In genomic region chr11:134800826-134801225, GRCh38 we compare ENCODE assay signal across 23 cellular contexts.
DNase-seq lines count a peak whose midpoint lies in the region; ATAC-seq, FAIRE-seq and TF ChIP-seq lines count a peak whose summit lies in the region.
"Had no signal": no experiment of that assay in that cellular context is flagged by ENCODE, and none has a peak within 500 bp of the region (broad histone marks: within the 10 kb centered on the region; RNA-seq: fewer than 3 reads in every experiment).

No MANE protein-coding gene starts in this region.

- H3K27me3 ChIP-seq in H1 (replicated peaks in 1 of 4; ENCODE audit: control insufficient read depth in 3 of 4, extremely low read depth in 1 of 4, insufficient read depth in 3 of 4, low read length in 3 of 4) (no peaks in the 10 kb centered on the region), neural cell (ENCODE audit: insufficient read depth, low read depth, low read length) (no peaks in the 10 kb centered on the region)

- H2BK5ac ChIP-seq in H1 (ENCODE audit: low read depth, low read length), result no peak overlapping the region

- no peaks in the 10 kb centered on the region for H3K79me1 ChIP-seq in H1 (ENCODE audit: low read depth, low read length)

- H3K4me1 ChIP-seq in HEK293 (ENCODE audit: control insufficient read depth, insufficient read depth, low read length), result no peaks in the 10 kb centered on the region
- peaks cover 3 to 19% (median 11%) of the 10 kb centered on the region in 4 experiments for H3K4me1 ChIP-seq in H1 (replicated peaks in 1 of 4; ENCODE audit: control insufficient read depth in 3 of 4, insufficient read depth in 4 of 4, low read length in 3 of 4)
- H3K4me1 ChIP-seq: HAP-1 had no signal

- TF ChIP-seq CTCF in HEK293 (tag by site-specific recombination; IDR thresholded peaks at IDR 0.05), result no peak
- TF ChIP-seq CTCF in H1 (IDR thresholded peaks at IDR 0.05; ENCODE audit: control extremely low read depth in 1 of 3, insufficient read depth in 1 of 3, low read depth in 1 of 3, low read length in 3 of 3), result no peak
- TF ChIP-seq CTCF in neural cell (IDR thresholded peaks at IDR 0.05; ENCODE audit: poor library complexity, severe bottlenecking), result no peak

- 0 out of 2 replicates have a peak overlapping the region, but pooled peaks have one; percentile 57 for H2AFZ ChIP-seq in H1 (ENCODE audit: low read length)
- no peak overlapping the region for H2AFZ ChIP-seq in neural cell (ENCODE audit: low read depth, low read length)

- no peaks in the 10 kb centered on the region for H3F3A ChIP-seq in neural cell (ENCODE audit: insufficient read depth, low read length, poor library complexity, severe bottlenecking)

- no peaks in the 10 kb centered on the region for H3K9me3 Mint-ChIP-seq in stimulated activated effector memory CD8-positive, alpha-beta T cell treated with anti-CD3 and anti-CD28 coated beads, Interleukin-12 subunit alpha, Interleukin-12 subunit beta, amount 100 ng/mL, for 72 hours
- H3K9me3 Mint-ChIP-seq: CD8-positive, alpha-beta memory T cell; IgD-negative memory B cell had no signal

- H3K9me2 ChIP-seq in neural cell (ENCODE audit: insufficient read depth, low read length), result no peaks in the 10 kb centered on the region

- CTCF ChIA-PET in HEK293 (lab: Yijun Ruan, JAX) (interaction anchor here (0.9 kb wide), 1 partner anchor 8 kb away, joined by 3 read pairs; no protein-coding TSS in a partner anchor), H1 (lab: Charles Lee; ENCODE audit: partially characterized antibody) (interaction anchor here (1.0 to 2.2 kb wide), 6 partner anchors 12 to 275 kb away, joined by 3 to 9 read pairs (median 4); no protein-coding TSS in a partner anchor)

- H2BK120ac ChIP-seq in H1 (replicated peaks; ENCODE audit: low read depth, low read length), result no peak overlapping the region

- no peak overlapping the region for H2BK15ac ChIP-seq in H1 (ENCODE audit: low read length)

- ATAC-seq in stimulated activated effector memory CD8-positive, alpha-beta T cell treated with anti-CD3 and anti-CD28 coated beads, Interleukin-12 subunit alpha, Interleukin-12 subunit beta, amount 100 ng/mL, for 72 hours, result peak; percentile 8
- ATAC-seq in HG02623 (IDR thresholded peaks at IDR 0.05; ENCODE audit: unreplicated experiment), result no peak
- ATAC-seq: PC-3 had no signal

- H3K4me2 ChIP-seq in H1 (ENCODE audit: insufficient read depth in 1 of 2, low read depth in 2 of 2, low read length in 2 of 2) (peak overlapping the region; percentile 29 to 37; a peak in 2 of 4 replicates), neural cell (ENCODE audit: low read length) (no peak overlapping the region)

- no peak overlapping the region for H3K18ac ChIP-seq in H1 (ENCODE audit: extremely low read depth, low read length)

- no peak overlapping the region for H3K27ac Mint-ChIP-seq in stimulated activated effector memory CD8-positive, alpha-beta T cell treated with anti-CD3 and anti-CD28 coated beads, Interleukin-12 subunit alpha, Interleukin-12 subunit beta, amount 100 ng/mL, for 72 hours
- H3K27ac Mint-ChIP-seq: CD8-positive, alpha-beta memory T cell; IgD-negative memory B cell had no signal

- H2BK20ac ChIP-seq in H1 (ENCODE audit: low read length), result no peak overlapping the region

- H3K36me3 Mint-ChIP-seq in stimulated activated effector memory CD8-positive, alpha-beta T cell treated with anti-CD3 and anti-CD28 coated beads, Interleukin-12 subunit alpha, Interleukin-12 subunit beta, amount 100 ng/mL, for 72 hours, result no peaks in the 10 kb centered on the region
- H3K36me3 Mint-ChIP-seq: CD8-positive, alpha-beta memory T cell; IgD-negative memory B cell had no signal

- no peaks in the 10 kb centered on the region for H3K36me3 ChIP-seq in HEK293 (ENCODE audit: control insufficient read depth in 2 of 2, insufficient read depth in 1 of 2, low read length in 2 of 2)
- no peaks in the 10 kb centered on the region for H3K36me3 ChIP-seq in H1 (ENCODE audit: control insufficient read depth in 2 of 4, insufficient read depth in 4 of 4, low read length in 3 of 4)
- H3K36me3 ChIP-seq in neural cell (ENCODE audit: insufficient read depth, low read length), result no peaks in the 10 kb centered on the region
- H3K36me3 ChIP-seq: HAP-1, MG63 had no signal

- no peak overlapping the region for H2AK5ac ChIP-seq in H1 (ENCODE audit: low read depth, low read length)

- no peak overlapping the region for H2BK12ac ChIP-seq in H1 (ENCODE audit: low read depth, low read length)

- no peak overlapping the region for H3K27ac ChIP-seq in HEK293 (ENCODE audit: extremely low read depth, low read depth, low read length)
- H3K27ac ChIP-seq in H1 (ENCODE audit: low read depth, low read length), result no peak overlapping the region
- no peak overlapping the region for H3K27ac ChIP-seq in neural cell (ENCODE audit: low read length)
- no peak overlapping the region for H3K27ac ChIP-seq in caudate nucleus (ENCODE audit: low read depth, low read length)

- 77% methylated on average over 11 of the region's 11 CpGs; no CpG with 5 or more reads in 1 of the 2 experiments for WGBS in H1 (ENCODE audit: extremely low coverage in 1 of 2, insufficient coverage in 1 of 2, insufficient read length in 1 of 2, insufficient replicate concordance in 2 of 2, low coverage in 1 of 2, low lambda C conversion rate in 2 of 2, missing lambda C conversion rate in 1 of 2), 2 experiments

- no peaks in the 10 kb centered on the region for H3K4me1 Mint-ChIP-seq in stimulated activated effector memory CD8-positive, alpha-beta T cell treated with anti-CD3 and anti-CD28 coated beads, Interleukin-12 subunit alpha, Interleukin-12 subunit beta, amount 100 ng/mL, for 72 hours
- H3K4me1 Mint-ChIP-seq: CD8-positive, alpha-beta memory T cell had no signal

- no peak overlapping the region for H3K4me3 Mint-ChIP-seq in stimulated activated effector memory CD8-positive, alpha-beta T cell treated with anti-CD3 and anti-CD28 coated beads, Interleukin-12 subunit alpha, Interleukin-12 subunit beta, amount 100 ng/mL, for 72 hours
- H3K4me3 Mint-ChIP-seq: CD8-positive, alpha-beta memory T cell; IgD-negative memory B cell had no signal

- DNase-seq in H1 (ENCODE audit: low read depth in 1 of 2, low spot score in 2 of 2) (no peak), caudate nucleus (lab: John Stamatoyannopoulos, UW) (no peak), occipital lobe (lab: John Stamatoyannopoulos, UW) (no peak)
- DNase-seq in stimulated activated effector memory CD8-positive, alpha-beta T cell treated with anti-CD3 and anti-CD28 coated beads, Interleukin-12 subunit alpha, Interleukin-12 subunit beta, amount 100 ng/mL, for 72 hours (ENCODE audit: low spot score in 2 of 2), result no peak
- DNase-seq: C1 segment of cervical spinal cord; CD8-positive, alpha-beta memory T cell; DMS53; Karpas-422; MG63; NCI-H1092; NCI-H1436 treated with DMSO at 0.1 percent for 48 hours; NCI-H2081 treated with DMSO at 0.1 percent for 48 hours; NCI-H524 treated with DMSO at 0.1 percent for 48 hours; PC-3; RPMI8226; SIG-M5 had no signal

- H4K8ac ChIP-seq in H1 (ENCODE audit: extremely low read depth, insufficient read depth, low read length), result no peak overlapping the region

- no peak overlapping the region for H3K56ac ChIP-seq in H1 (replicated peaks; ENCODE audit: insufficient read length, low read depth, low read length)

- H4K91ac ChIP-seq in H1 (replicated peaks; ENCODE audit: insufficient read length, low read length), result no peak overlapping the region

- no peak overlapping the region for H4K5ac ChIP-seq in H1 (ENCODE audit: insufficient read length, low read depth, low read length)

- H4K20me1 ChIP-seq in H1 (replicated peaks in 1 of 2; ENCODE audit: control insufficient read depth in 1 of 2, insufficient read depth in 2 of 2, low read length in 2 of 2), result no peaks in the 10 kb centered on the region
- H4K20me1 ChIP-seq in neural cell (ENCODE audit: insufficient read depth), result no peaks in the 10 kb centered on the region

- no peak overlapping the region for H3K4ac ChIP-seq in H1 (replicated peaks; ENCODE audit: insufficient read length, low read depth, low read length)

- peaks cover under 1% of the 10 kb centered on the region; the same call in 1 of the 2 replicates for H3K23me2 ChIP-seq in H1 (ENCODE audit: low read depth, low read length)

- H3K9me3 ChIP-seq in HEK293 (ENCODE audit: control insufficient read depth, insufficient read depth, low read depth, low read length) (no peaks in the 10 kb centered on the region), H1 (ENCODE audit: insufficient read depth in 2 of 2, low read depth in 1 of 2, low read length in 1 of 2) (no peaks in the 10 kb centered on the region), neural cell (ENCODE audit: low read length) (no peaks in the 10 kb centered on the region)
- H3K9me3 ChIP-seq: HAP-1, MG63 had no signal

- POLR2A ChIA-PET in HEK293 (lab: Yijun Ruan, JAX), result no interaction called here
- POLR2A ChIA-PET in H1 (lab: Charles Lee; ENCODE audit: partially characterized antibody), result no interaction called here

- H3K9ac ChIP-seq in H1 (replicated peaks in 1 of 4; ENCODE audit: extremely low read depth in 1 of 4, low read depth in 3 of 4, low read length in 3 of 4), result no peak overlapping the region
- no peak overlapping the region for H3K9ac ChIP-seq in neural cell (ENCODE audit: low read length)

- H3K4me3 ChIP-seq in HEK293 (ENCODE audit: low read depth, low read length) (no peak overlapping the region), H1 (ENCODE audit: extremely low read depth in 1 of 4, insufficient read depth in 2 of 4, low read depth in 3 of 4, low read length in 4 of 4) (no peak overlapping the region), neural cell (ENCODE audit: low read length) (no peak overlapping the region)
- H3K4me3 ChIP-seq: HAP-1, MG63 had no signal

- TF ChIP-seq RAD21 in H1 (IDR thresholded peaks at IDR 0.05 in 1 of 2, conservative IDR thresholded peaks at IDR 0.05 in 1 of 2; ENCODE audit: low read depth in 2 of 2, low read length in 2 of 2) (no peak), neural cell (conservative IDR thresholded peaks at IDR 0.05) (no peak)

- H3K14ac ChIP-seq in H1 (ENCODE audit: insufficient read length), result no peak overlapping the region

- no peak for TF ChIP-seq EP300 in H1 (IDR thresholded peaks at IDR 0.05; ENCODE audit: borderline replicate concordance in 1 of 2, low read depth in 2 of 2, low read length in 2 of 2)
- TF ChIP-seq EP300 in neural cell (conservative IDR thresholded peaks at IDR 0.05; ENCODE audit: poor library complexity, severe bottlenecking), result peak; percentile 29

- H3K23ac ChIP-seq in H1 (ENCODE audit: insufficient read length), result no peak overlapping the region

- no peak for FAIRE-seq in H1 (lab: Jason Lieb, UNC)
- FAIRE-seq: GM12892, GM18507 had no signal

- no peak for TF ChIP-seq POLR2A in H1 (IDR thresholded peaks at IDR 0.05; ENCODE audit: control extremely low read depth in 1 of 2, low read depth in 2 of 2, low read length in 2 of 2)

- H3K79me2 ChIP-seq in H1 (ENCODE audit: control insufficient read depth in 1 of 2, insufficient read depth in 2 of 2, low read length in 2 of 2) (no peaks in the 10 kb centered on the region), neural cell (replicated peaks; ENCODE audit: insufficient read depth, low read length) (no peaks in the 10 kb centered on the region)

TF ChIP-seq in H1, 55 proteins besides CTCF, POLR2A, EP300 and RAD21 (continues in another document):
- no peak for TF ChIP-seq SIX5 (IDR thresholded peaks at IDR 0.05; ENCODE audit: low read depth, low read length)

TF ChIP-seq in neural cell, 6 proteins besides CTCF, POLR2A, EP300 and RAD21:
- TF ChIP-seq POLR2AphosphoS5 (IDR thresholded peaks at IDR 0.05), result peak; percentile 20
- no peak for TF ChIP-seq EZH2 (IDR thresholded peaks at IDR 0.05; ENCODE audit: borderline replicate concordance, insufficient read depth, low read length, poor library complexity, severe bottlenecking)
